In the genomic region with DNA sequence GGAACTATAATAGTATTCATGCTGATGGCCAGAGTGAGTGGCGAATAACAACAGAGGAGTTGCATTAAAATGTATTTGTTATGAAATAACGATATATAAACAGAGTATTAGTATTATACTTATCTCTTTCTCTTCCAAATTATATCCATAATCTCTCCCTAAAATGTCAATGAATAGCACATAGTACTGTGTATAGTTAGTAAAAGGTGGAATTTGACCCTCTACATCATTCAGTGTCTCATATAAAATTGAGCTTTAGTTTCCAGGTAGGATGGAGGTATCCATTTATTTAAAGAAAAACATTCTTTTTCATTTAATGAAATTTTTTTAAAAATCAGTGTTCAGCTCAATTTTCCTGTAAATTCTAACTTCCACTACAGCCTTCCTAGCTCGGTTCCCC, we compare ENCODE assay signal across 1 cellular context.
TF ChIP-seq lines count a peak whose summit lies in the region.

No MANE protein-coding gene starts in this region.

TF ChIP-seq in A549, 52 proteins besides CTCF, POLR2A, EP300 and RAD21 (continued from another document):
- TF ChIP-seq BHLHE40 (IDR thresholded peaks at IDR 0.05; ENCODE audit: low read depth, low read length) (no peak), ZSCAN20 (CRISPR knock-in tag; IDR thresholded peaks at IDR 0.05) (no peak), FOXS1 (CRISPR knock-in tag; IDR thresholded peaks at IDR 0.05) (no peak), ESRRA (IDR thresholded peaks at IDR 0.05; ENCODE audit: borderline replicate concordance, low read length) (no peak), MAFK (IDR thresholded peaks at IDR 0.05; ENCODE audit: partially characterized antibody) (no peak), RNF2 (IDR thresholded peaks at IDR 0.05; ENCODE audit: borderline replicate concordance, low read depth) (no peak)
- TF ChIP-seq, protein P1, sequence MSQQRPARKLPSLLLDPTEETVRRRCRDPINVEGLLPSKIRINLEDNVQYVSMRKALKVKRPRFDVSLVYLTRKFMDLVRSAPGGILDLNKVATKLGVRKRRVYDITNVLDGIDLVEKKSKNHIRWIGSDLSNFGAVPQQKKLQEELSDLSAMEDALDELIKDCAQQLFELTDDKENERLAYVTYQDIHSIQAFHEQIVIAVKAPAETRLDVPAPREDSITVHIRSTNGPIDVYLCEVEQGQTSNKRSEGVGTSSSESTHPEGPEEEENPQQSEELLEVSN (IDR thresholded peaks at IDR 0.05; ENCODE audit: borderline replicate concordance, low read depth) = no peak
- TF ChIP-seq, protein P2, sequence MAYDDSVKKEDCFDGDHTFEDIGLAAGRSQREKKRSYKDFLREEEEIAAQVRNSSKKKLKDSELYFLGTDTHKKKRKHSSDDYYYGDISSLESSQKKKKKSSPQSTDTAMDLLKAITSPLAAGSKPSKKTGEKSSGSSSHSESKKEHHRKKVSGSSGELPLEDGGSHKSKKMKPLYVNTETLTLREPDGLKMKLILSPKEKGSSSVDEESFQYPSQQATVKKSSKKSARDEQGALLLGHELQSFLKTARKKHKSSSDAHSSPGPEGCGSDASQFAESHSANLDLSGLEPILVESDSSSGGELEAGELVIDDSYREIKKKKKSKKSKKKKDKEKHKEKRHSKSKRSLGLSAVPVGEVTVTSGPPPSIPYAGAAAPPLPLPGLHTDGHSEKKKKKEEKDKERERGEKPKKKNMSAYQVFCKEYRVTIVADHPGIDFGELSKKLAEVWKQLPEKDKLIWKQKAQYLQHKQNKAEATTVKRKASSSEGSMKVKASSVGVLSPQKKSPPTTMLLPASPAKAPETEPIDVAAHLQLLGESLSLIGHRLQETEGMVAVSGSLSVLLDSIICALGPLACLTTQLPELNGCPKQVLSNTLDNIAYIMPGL (CRISPR knock-in tag; IDR thresholded peaks at IDR 0.05; ENCODE audit: borderline replicate concordance) = no peak
